In the genomic region with DNA sequence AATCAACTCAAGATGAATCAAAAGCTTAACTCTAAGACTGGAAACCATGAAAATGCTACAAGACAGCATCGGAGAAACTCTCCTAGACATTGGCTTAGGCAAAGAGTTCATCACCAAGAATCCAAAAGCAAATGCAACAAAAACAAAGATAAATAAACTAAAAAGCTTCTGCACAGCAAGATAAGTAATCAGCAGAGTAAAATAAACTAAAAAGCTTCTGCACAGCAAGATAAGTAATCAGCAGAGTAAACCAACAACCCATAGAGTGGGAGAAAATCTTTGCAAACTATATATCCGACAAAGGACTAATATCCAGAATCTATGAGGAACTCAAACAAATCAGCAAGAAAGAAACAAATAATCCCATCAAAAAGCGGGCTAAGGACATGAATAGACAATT, we compare ENCODE assay signal across 1 cellular context.
A peak's percentile ranks its signal among the peaks of the same experiment; 100 is the strongest.
TF ChIP-seq lines count a peak whose summit lies in the region.
"Not testable (repeated sequence)": the region's sequence is repeated elsewhere in the genome, so short reads cannot be mapped to it uniquely, and the experiment has no call there.

No MANE protein-coding gene starts in this region.

TF ChIP-seq in K562, 482 proteins besides CTCF, POLR2A, EP300 and RAD21 (continued from another document and continues in another):
- peak; percentile 53; the same call in 1 of the 2 replicates for TF ChIP-seq GMEB1 (CRISPR knock-in tag; IDR thresholded peaks at IDR 0.05)
- TF ChIP-seq, protein P1, sequence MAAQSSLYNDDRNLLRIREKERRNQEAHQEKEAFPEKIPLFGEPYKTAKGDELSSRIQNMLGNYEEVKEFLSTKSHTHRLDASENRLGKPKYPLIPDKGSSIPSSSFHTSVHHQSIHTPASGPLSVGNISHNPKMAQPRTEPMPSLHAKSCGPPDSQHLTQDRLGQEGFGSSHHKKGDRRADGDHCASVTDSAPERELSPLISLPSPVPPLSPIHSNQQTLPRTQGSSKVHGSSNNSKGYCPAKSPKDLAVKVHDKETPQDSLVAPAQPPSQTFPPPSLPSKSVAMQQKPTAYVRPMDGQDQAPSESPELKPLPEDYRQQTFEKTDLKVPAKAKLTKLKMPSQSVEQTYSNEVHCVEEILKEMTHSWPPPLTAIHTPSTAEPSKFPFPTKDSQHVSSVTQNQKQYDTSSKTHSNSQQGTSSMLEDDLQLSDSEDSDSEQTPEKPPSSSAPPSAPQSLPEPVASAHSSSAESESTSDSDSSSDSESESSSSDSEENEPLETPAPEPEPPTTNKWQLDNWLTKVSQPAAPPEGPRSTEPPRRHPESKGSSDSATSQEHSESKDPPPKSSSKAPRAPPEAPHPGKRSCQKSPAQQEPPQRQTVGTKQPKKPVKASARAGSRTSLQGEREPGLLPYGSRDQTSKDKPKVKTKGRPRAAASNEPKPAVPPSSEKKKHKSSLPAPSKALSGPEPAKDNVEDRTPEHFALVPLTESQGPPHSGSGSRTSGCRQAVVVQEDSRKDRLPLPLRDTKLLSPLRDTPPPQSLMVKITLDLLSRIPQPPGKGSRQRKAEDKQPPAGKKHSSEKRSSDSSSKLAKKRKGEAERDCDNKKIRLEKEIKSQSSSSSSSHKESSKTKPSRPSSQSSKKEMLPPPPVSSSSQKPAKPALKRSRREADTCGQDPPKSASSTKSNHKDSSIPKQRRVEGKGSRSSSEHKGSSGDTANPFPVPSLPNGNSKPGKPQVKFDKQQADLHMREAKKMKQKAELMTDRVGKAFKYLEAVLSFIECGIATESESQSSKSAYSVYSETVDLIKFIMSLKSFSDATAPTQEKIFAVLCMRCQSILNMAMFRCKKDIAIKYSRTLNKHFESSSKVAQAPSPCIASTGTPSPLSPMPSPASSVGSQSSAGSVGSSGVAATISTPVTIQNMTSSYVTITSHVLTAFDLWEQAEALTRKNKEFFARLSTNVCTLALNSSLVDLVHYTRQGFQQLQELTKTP (IDR thresholded peaks at IDR 0.05; ENCODE audit: low read depth in 1 of 2, partially characterized antibody in 2 of 2): peak; percentile 77 to 90
- TF ChIP-seq MAZ (CRISPR knock-in tag; conservative IDR thresholded peaks at IDR 0.05 in 1 of 2, IDR thresholded peaks at IDR 0.05 in 1 of 2): peak in 1 of 2 experiments; percentile 80; a peak in 3 of 4 replicates
- peak; percentile 68; the same call in 1 of the 2 replicates for TF ChIP-seq HMG20A (CRISPR knock-in tag; conservative IDR thresholded peaks at IDR 0.05)
- peak; percentile 80 for TF ChIP-seq PYGO2 (tag; IDR thresholded peaks at IDR 0.05)
- 0 out of 2 replicates have a peak, but pooled peaks have one; percentile 26 for TF ChIP-seq ZNF140 (CRISPR knock-in tag; IDR thresholded peaks at IDR 0.05)
- TF ChIP-seq DPF2 (IDR thresholded peaks at IDR 0.05): peak; percentile 99
- 0 out of 2 replicates have a peak, but pooled peaks have one; percentile 19 for TF ChIP-seq MYC (IDR thresholded peaks at IDR 0.05; ENCODE audit: low read depth, low read length)
- TF ChIP-seq MYC (CRISPR knock-in tag; IDR thresholded peaks at IDR 0.05; ENCODE audit: borderline replicate concordance, low read depth); NR2C1 (IDR thresholded peaks at IDR 0.05): not testable (repeated sequence)
- TF ChIP-seq, protein P2, sequence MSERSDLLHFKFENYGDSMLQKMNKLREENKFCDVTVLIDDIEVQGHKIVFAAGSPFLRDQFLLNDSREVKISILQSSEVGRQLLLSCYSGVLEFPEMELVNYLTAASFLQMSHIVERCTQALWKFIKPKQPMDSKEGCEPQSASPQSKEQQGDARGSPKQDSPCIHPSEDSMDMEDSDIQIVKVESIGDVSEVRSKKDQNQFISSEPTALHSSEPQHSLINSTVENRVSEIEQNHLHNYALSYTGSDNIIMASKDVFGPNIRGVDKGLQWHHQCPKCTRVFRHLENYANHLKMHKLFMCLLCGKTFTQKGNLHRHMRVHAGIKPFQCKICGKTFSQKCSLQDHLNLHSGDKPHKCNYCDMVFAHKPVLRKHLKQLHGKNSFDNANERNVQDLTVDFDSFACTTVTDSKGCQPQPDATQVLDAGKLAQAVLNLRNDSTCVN (CRISPR knock-in tag; IDR thresholded peaks at IDR 0.05): peak; percentile 85; the same call in 1 of the 2 replicates
- TF ChIP-seq NCOA4 (IDR thresholded peaks at IDR 0.05; ENCODE audit: partially characterized antibody): peak; percentile 82
- TF ChIP-seq ZNF583 (CRISPR knock-in tag; IDR thresholded peaks at IDR 0.05): 0 out of 2 replicates have a peak, but pooled peaks have one; percentile 73
- peak in 1 of 2 experiments; percentile 87; a peak in 3 of 4 replicates for TF ChIP-seq ZNF318 (IDR thresholded peaks at IDR 0.05; ENCODE audit: borderline replicate concordance in 1 of 2, low read depth in 1 of 2)
- 0 out of 2 replicates have a peak, but pooled peaks have one; percentile 54 for TF ChIP-seq ZNF75A (CRISPR knock-in tag; IDR thresholded peaks at IDR 0.05)
- TF ChIP-seq RCOR1 (IDR thresholded peaks at IDR 0.05; ENCODE audit: borderline replicate concordance in 1 of 2, low read depth in 2 of 2, low read length in 2 of 2): peak; percentile 62 to 98; a peak in 3 of 4 replicates
- peak; percentile 88 for TF ChIP-seq ZNF311 (CRISPR knock-in tag; IDR thresholded peaks at IDR 0.05)
- peak; percentile 83; the same call in 1 of the 2 replicates for TF ChIP-seq ZNF197 (CRISPR knock-in tag; IDR thresholded peaks at IDR 0.05; ENCODE audit: low read depth)
- TF ChIP-seq STAT5A (IDR thresholded peaks at IDR 0.05; ENCODE audit: borderline replicate concordance, low read length): peak; percentile 71; the same call in 1 of the 2 replicates
- TF ChIP-seq NCOR1 (IDR thresholded peaks at IDR 0.05): peak; percentile 98
- TF ChIP-seq NEUROD1 (IDR thresholded peaks at IDR 0.05; ENCODE audit: borderline replicate concordance, low read depth, low read length, partially characterized antibody): peak; percentile 44
- TF ChIP-seq FOXA3 (CRISPR knock-in tag; conservative IDR thresholded peaks at IDR 0.05 in 1 of 2, IDR thresholded peaks at IDR 0.05 in 1 of 2): peak in 1 of 2 experiments; percentile 97; a peak in 2 of 4 replicates
- 0 out of 2 replicates have a peak, but pooled peaks have one; percentile 4 for TF ChIP-seq HIVEP1 (CRISPR knock-in tag; IDR thresholded peaks at IDR 0.05)
- TF ChIP-seq IRF9 (tag; IDR thresholded peaks at IDR 0.05): 0 out of 2 replicates have a peak, but pooled peaks have one; percentile 23
- TF ChIP-seq, protein P3, sequence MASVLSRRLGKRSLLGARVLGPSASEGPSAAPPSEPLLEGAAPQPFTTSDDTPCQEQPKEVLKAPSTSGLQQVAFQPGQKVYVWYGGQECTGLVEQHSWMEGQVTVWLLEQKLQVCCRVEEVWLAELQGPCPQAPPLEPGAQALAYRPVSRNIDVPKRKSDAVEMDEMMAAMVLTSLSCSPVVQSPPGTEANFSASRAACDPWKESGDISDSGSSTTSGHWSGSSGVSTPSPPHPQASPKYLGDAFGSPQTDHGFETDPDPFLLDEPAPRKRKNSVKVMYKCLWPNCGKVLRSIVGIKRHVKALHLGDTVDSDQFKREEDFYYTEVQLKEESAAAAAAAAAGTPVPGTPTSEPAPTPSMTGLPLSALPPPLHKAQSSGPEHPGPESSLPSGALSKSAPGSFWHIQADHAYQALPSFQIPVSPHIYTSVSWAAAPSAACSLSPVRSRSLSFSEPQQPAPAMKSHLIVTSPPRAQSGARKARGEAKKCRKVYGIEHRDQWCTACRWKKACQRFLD (CRISPR knock-in tag; IDR thresholded peaks at IDR 0.05): peak; percentile 79
- TF ChIP-seq NR2C1 (tag; IDR thresholded peaks at IDR 0.05): peak; percentile 51
- peak; percentile 92 for TF ChIP-seq KHSRP (IDR thresholded peaks at IDR 0.05)
- peak; percentile 97 for TF ChIP-seq NBN (IDR thresholded peaks at IDR 0.05; ENCODE audit: low read depth)
- TF ChIP-seq SMAD4 (CRISPR knock-in tag; conservative IDR thresholded peaks at IDR 0.05): peak; percentile 84
- peak; percentile 69; the same call in 1 of the 2 replicates for TF ChIP-seq LCOR (CRISPR knock-in tag; IDR thresholded peaks at IDR 0.05)
- 0 out of 2 replicates have a peak, but pooled peaks have one; percentile 59 for TF ChIP-seq ZNF79 (CRISPR knock-in tag; IDR thresholded peaks at IDR 0.05; ENCODE audit: low read depth)
- 0 out of 2 replicates have a peak, but pooled peaks have one; percentile 22 for TF ChIP-seq RAD51 (IDR thresholded peaks at IDR 0.05; ENCODE audit: borderline replicate concordance, low read depth)
- TF ChIP-seq ZNF644 (tag; IDR thresholded peaks at IDR 0.05; ENCODE audit: low read depth): peak; percentile 90
- TF ChIP-seq LEF1 (IDR thresholded peaks at IDR 0.05): peak; percentile 95
- TF ChIP-seq DMBX1 (CRISPR knock-in tag; IDR thresholded peaks at IDR 0.05; ENCODE audit: borderline replicate concordance): peak; percentile 82
